3 cellular contexts compared by ENCODE assay signal in the genomic region with DNA sequence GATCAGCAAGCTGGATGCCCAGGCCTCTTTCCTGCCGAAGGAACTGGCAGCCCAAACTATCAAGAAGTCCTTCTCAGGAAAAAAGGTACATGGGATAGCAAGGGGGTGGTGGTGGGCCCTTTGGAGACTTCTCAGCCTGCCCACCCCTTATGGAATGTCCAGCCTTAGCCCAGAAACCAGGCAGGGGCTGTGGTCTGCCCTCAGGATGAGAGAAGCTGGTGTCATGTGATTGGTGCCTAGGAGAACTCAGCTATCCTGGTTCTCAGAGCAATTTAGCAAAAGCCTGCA.
TF ChIP-seq lines count a peak whose summit lies in the region.

No MANE protein-coding gene starts in this region.

TF ChIP-seq in liver, 16 proteins besides CTCF, POLR2A, EP300 and RAD21:
- no peak for TF ChIP-seq EGR1 (IDR thresholded peaks at IDR 0.05; ENCODE audit: low read depth in 2 of 2)
TF ChIP-seq in liver: peak in this region for 0.

TF ChIP-seq in HepG2, 621 proteins besides CTCF, POLR2A, EP300 and RAD21:
- TF ChIP-seq KLF12 (CRISPR knock-in tag; IDR thresholded peaks at IDR 0.05; ENCODE audit: borderline replicate concordance) (no peak), NR2C2 (CRISPR knock-in tag; IDR thresholded peaks at IDR 0.05; ENCODE audit: borderline replicate concordance) (no peak), ZNF382 (CRISPR knock-in tag; IDR thresholded peaks at IDR 0.05; ENCODE audit: borderline replicate concordance) (no peak), GPN1 (CRISPR knock-in tag; IDR thresholded peaks at IDR 0.05; ENCODE audit: borderline replicate concordance) (no peak), ZNF660 (CRISPR knock-in tag; IDR thresholded peaks at IDR 0.05; ENCODE audit: borderline replicate concordance, low read depth) (no peak)
- TF ChIP-seq, protein P1, sequence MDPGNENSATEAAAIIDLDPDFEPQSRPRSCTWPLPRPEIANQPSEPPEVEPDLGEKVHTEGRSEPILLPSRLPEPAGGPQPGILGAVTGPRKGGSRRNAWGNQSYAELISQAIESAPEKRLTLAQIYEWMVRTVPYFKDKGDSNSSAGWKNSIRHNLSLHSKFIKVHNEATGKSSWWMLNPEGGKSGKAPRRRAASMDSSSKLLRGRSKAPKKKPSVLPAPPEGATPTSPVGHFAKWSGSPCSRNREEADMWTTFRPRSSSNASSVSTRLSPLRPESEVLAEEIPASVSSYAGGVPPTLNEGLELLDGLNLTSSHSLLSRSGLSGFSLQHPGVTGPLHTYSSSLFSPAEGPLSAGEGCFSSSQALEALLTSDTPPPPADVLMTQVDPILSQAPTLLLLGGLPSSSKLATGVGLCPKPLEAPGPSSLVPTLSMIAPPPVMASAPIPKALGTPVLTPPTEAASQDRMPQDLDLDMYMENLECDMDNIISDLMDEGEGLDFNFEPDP (CRISPR knock-in tag; conservative IDR thresholded peaks at IDR 0.05) = no peak
- TF ChIP-seq, protein P2, sequence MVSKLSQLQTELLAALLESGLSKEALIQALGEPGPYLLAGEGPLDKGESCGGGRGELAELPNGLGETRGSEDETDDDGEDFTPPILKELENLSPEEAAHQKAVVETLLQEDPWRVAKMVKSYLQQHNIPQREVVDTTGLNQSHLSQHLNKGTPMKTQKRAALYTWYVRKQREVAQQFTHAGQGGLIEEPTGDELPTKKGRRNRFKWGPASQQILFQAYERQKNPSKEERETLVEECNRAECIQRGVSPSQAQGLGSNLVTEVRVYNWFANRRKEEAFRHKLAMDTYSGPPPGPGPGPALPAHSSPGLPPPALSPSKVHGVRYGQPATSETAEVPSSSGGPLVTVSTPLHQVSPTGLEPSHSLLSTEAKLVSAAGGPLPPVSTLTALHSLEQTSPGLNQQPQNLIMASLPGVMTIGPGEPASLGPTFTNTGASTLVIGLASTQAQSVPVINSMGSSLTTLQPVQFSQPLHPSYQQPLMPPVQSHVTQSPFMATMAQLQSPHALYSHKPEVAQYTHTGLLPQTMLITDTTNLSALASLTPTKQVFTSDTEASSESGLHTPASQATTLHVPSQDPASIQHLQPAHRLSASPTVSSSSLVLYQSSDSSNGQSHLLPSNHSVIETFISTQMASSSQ (IDR thresholded peaks at IDR 0.05; ENCODE audit: low read depth) = no peak
- TF ChIP-seq, protein P2 (CRISPR knock-in tag; IDR thresholded peaks at IDR 0.05; ENCODE audit: borderline replicate concordance) = no peak
- TF ChIP-seq, protein P3, sequence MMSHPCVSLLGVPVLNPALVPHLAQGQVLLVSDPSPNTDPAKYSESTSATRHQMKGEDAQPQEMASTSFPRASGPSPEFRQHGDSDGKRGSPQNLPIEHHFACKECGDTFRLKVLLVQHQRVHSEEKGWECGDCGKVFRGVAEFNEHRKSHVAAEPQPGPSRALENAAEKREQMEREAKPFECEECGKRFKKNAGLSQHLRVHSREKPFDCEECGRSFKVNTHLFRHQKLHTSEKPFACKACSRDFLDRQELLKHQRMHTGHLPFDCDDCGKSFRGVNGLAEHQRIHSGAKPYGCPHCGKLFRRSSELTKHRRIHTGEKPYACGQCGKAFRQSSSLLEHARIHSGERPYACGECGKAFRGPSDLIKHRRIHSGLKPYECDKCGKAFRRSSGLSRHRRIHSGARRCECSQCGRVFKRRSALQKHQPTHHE (CRISPR knock-in tag; IDR thresholded peaks at IDR 0.05; ENCODE audit: borderline replicate concordance) = no peak
- TF ChIP-seq, protein P4, sequence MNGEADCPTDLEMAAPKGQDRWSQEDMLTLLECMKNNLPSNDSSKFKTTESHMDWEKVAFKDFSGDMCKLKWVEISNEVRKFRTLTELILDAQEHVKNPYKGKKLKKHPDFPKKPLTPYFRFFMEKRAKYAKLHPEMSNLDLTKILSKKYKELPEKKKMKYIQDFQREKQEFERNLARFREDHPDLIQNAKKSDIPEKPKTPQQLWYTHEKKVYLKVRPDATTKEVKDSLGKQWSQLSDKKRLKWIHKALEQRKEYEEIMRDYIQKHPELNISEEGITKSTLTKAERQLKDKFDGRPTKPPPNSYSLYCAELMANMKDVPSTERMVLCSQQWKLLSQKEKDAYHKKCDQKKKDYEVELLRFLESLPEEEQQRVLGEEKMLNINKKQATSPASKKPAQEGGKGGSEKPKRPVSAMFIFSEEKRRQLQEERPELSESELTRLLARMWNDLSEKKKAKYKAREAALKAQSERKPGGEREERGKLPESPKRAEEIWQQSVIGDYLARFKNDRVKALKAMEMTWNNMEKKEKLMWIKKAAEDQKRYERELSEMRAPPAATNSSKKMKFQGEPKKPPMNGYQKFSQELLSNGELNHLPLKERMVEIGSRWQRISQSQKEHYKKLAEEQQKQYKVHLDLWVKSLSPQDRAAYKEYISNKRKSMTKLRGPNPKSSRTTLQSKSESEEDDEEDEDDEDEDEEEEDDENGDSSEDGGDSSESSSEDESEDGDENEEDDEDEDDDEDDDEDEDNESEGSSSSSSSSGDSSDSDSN (CRISPR knock-in tag; IDR thresholded peaks at IDR 0.05) = no peak
TF ChIP-seq in HepG2: peak in this region for 0.

TF ChIP-seq in GM12891, 5 proteins besides CTCF, POLR2A, EP300 and RAD21:
- no peak for TF ChIP-seq PAX5 (IDR thresholded peaks at IDR 0.05; ENCODE audit: insufficient read depth, low read length, severe bottlenecking)
- TF ChIP-seq TAF1 (IDR thresholded peaks at IDR 0.05; ENCODE audit: low read depth, low read length) = no peak
- no peak for TF ChIP-seq POLR2AphosphoS5 (IDR thresholded peaks at IDR 0.05; ENCODE audit: low read depth, low read length)
- no peak for TF ChIP-seq SPI1 (IDR thresholded peaks at IDR 0.05; ENCODE audit: low read depth, low read length)
- no peak for TF ChIP-seq POU2F2 (IDR thresholded peaks at IDR 0.05; ENCODE audit: low read depth, low read length)
